21 cellular contexts compared by ENCODE assay signal in genomic region chr3:139585820-139586219, GRCh38. TPM values are rescaled to one million over a fixed set of nuclear protein-coding genes. Genes with fewer than 3 reads are reported as not detected.
DNase-seq lines count a peak whose midpoint lies in the region; ATAC-seq, FAIRE-seq and TF ChIP-seq lines count a peak whose summit lies in the region.
"Had no signal": no experiment of that assay in that cellular context is flagged by ENCODE, and none has a peak within 500 bp of the region (broad histone marks: within the 10 kb centered on the region; RNA-seq: fewer than 3 reads in every experiment).

No MANE protein-coding gene starts in this region.

- H3K4me3 ChIP-seq in astrocyte (ENCODE audit: insufficient read depth, low read depth, low read length): no peak overlapping the region
- H3K4me3 ChIP-seq: A549 had no signal

- no peak overlapping the region for H3K27ac Mint-ChIP-seq in astrocyte (ENCODE audit: unreplicated experiment)
- H3K27ac Mint-ChIP-seq: H9, IgD-negative memory B cell had no signal

- ATAC-seq in GM21529 (IDR thresholded peaks at IDR 0.05; ENCODE audit: unreplicated experiment): peak; percentile 44
- ATAC-seq: A549, SK-N-SH treated with all-trans-retinoic acid at 6 μM for 48 hours had no signal

- H3K27ac ChIP-seq in astrocyte (ENCODE audit: low read depth, low read length): no peak overlapping the region
- H3K27ac ChIP-seq: A549 had no signal

- no peaks in the 10 kb centered on the region for H3K27me3 ChIP-seq in astrocyte (ENCODE audit: insufficient read depth, low read length)

- H3K36me3 ChIP-seq in astrocyte (ENCODE audit: insufficient read depth, low read length): no peaks in the 10 kb centered on the region

- no peaks in the 10 kb centered on the region for H3K79me2 ChIP-seq in astrocyte (ENCODE audit: insufficient read depth, low read length)

- no peaks in the 10 kb centered on the region for H4K20me1 ChIP-seq in astrocyte (ENCODE audit: insufficient read depth, low read length)

- DNase-seq in Ammon's horn (ENCODE audit: low spot score) (peak; percentile 23), astrocyte (ENCODE audit: low read depth) (peak; percentile 18), iris pigment epithelial cell (ENCODE audit: low read depth) (peak; percentile 6), SW480 (ENCODE audit: low spot score) (no peak), foreskin melanocyte (no peak), NCI-H510A (lab: John Stamatoyannopoulos, UW) (no peak)
- DNase-seq: C1 segment of cervical spinal cord; H9; NCI-H1436 treated with DMSO at 0.1 percent for 48 hours; NCI-H2029 treated with DMSO at 0.1 percent for 48 hours; NCI-H2227 treated with DMSO at 0.1 percent for 48 hours; NCI-H526; NK-92 treated with Interleukin-12 subunit alpha and Interleukin-12 subunit beta, amount 100 ng/mL, for 24 hours; SHP77 treated with DMSO at 0.1 percent for 48 hours had no signal

- TF ChIP-seq CTCF in astrocyte (IDR thresholded peaks at IDR 0.05; ENCODE audit: insufficient read depth, low read depth, low read length): no peak

- no peaks in the 10 kb centered on the region for H3K9me3 Mint-ChIP-seq in astrocyte (ENCODE audit: unreplicated experiment)

- H3K27me3 Mint-ChIP-seq in astrocyte (ENCODE audit: low read depth, unreplicated experiment): peaks cover 11% of the 10 kb centered on the region
- H3K27me3 Mint-ChIP-seq: IgD-negative memory B cell had no signal

- no peak overlapping the region for H2AFZ ChIP-seq in astrocyte (ENCODE audit: low read depth, low read length)

- H3K4me1 ChIP-seq in astrocyte (ENCODE audit: insufficient read depth, low read length): no peaks in the 10 kb centered on the region
- H3K4me1 ChIP-seq: A549 had no signal

- H3K36me3 Mint-ChIP-seq in astrocyte (ENCODE audit: low read depth, unreplicated experiment): no peaks in the 10 kb centered on the region

- H3K9ac ChIP-seq in astrocyte (ENCODE audit: low read length): no peak overlapping the region

- FAIRE-seq in astrocyte (lab: Jason Lieb, UNC): no peak
- FAIRE-seq: A549, HTR-8/SVneo had no signal

- no peak overlapping the region for H3K4me2 ChIP-seq in astrocyte (ENCODE audit: low read length)
- H3K4me2 ChIP-seq: A549 had no signal

- no peaks in the 10 kb centered on the region for H3K9me3 ChIP-seq in astrocyte (ENCODE audit: insufficient read depth, low read depth, low read length)
- H3K9me3 ChIP-seq: A549 had no signal

- no peaks in the 10 kb centered on the region for H3K4me1 Mint-ChIP-seq in astrocyte (ENCODE audit: low read depth, unreplicated experiment)
- H3K4me1 Mint-ChIP-seq: H9, IgD-negative memory B cell had no signal

- H3K4me3 Mint-ChIP-seq in astrocyte (ENCODE audit: unreplicated experiment): no peak overlapping the region
- H3K4me3 Mint-ChIP-seq: H9, IgD-negative memory B cell had no signal

RNA-seq across cellular contexts. Expression of gene RBP1, which starts 46.3 kb away (rescaled TPM):
- total RNA-seq in astrocyte: 19.2 and 27.8 TPM in 2 replicates
- total RNA-seq: LHCN-M2, OCI-LY7 had no signal

Comparison
In these comparisons a context has a peak if more than half of its experiments do, and no peak if none do; other contexts are left out.
1. DNase-seq: peak in Ammon's horn (single experiment), astrocyte (single experiment) and iris pigment epithelial cell (single experiment); none in SW480 (single experiment), foreskin melanocyte (single experiment) and NCI-H510A (single experiment).